ENCODE assay signal across 9 cellular contexts in genomic region chr2:224520064-224520463, GRCh38.
DNase-seq lines count a peak whose midpoint lies in the region; ATAC-seq and TF ChIP-seq lines count a peak whose summit lies in the region.
"Had no signal": no experiment of that assay in that cellular context is flagged by ENCODE, and none has a peak within 500 bp of the region (broad histone marks: within the 10 kb centered on the region; RNA-seq: fewer than 3 reads in every experiment).

No MANE protein-coding gene starts in this region.

- H3K36me3 Mint-ChIP-seq in activated CD8-positive, alpha-beta memory T cell treated with anti-CD3 and anti-CD28 coated beads, Interleukin-2, amount 10 ng/mL, durations not matched to agents 7 days and 5 days = peaks cover 6% of the 10 kb centered on the region

- TF ChIP-seq EP300 in upper lobe of left lung (IDR thresholded peaks at IDR 0.05) = no peak

- no peak overlapping the region for H3K4me3 Mint-ChIP-seq in activated CD8-positive, alpha-beta memory T cell treated with anti-CD3 and anti-CD28 coated beads, Interleukin-2, amount 10 ng/mL, durations not matched to agents 7 days and 5 days

- TF ChIP-seq POLR2A in upper lobe of left lung (IDR thresholded peaks at IDR 0.05) = no peak

- whole genome bisulfite sequencing in upper lobe of left lung, 2 donors = 31 to 33% methylated on average over 1 of the region's 1 CpG

- peak overlapping the region; percentile 76 for H3K27ac Mint-ChIP-seq in activated CD8-positive, alpha-beta memory T cell treated with anti-CD3 and anti-CD28 coated beads, Interleukin-2, amount 10 ng/mL, durations not matched to agents 7 days and 5 days

- H3K9me3 ChIP-seq in WERI-Rb-1 (ENCODE audit: severe bottlenecking) (no peaks in the 10 kb centered on the region), upper lobe of left lung (no peaks in the 10 kb centered on the region)

- H3K27ac ChIP-seq in WERI-Rb-1 = no peak overlapping the region
- H3K27ac ChIP-seq in upper lobe of left lung = peak overlapping the region in 1 of 4 donors; percentile 19
- H3K27ac ChIP-seq: cardiac muscle cell had no signal

- peak; percentile 49 for ATAC-seq in activated CD8-positive, alpha-beta memory T cell treated with anti-CD3 and anti-CD28 coated beads, Interleukin-2, amount 10 ng/mL, durations not matched to agents 7 days and 5 days
- peak; percentile 73 for ATAC-seq in HG02852 (IDR thresholded peaks at IDR 0.05; ENCODE audit: unreplicated experiment)
- no peak for ATAC-seq in upper lobe of left lung (ENCODE audit: low FRiP score in 2 of 2)

- no peaks in the 10 kb centered on the region for H3K36me3 ChIP-seq in WERI-Rb-1
- H3K36me3 ChIP-seq in upper lobe of left lung = no peaks in the 10 kb centered on the region
- H3K36me3 ChIP-seq: cardiac muscle cell had no signal

- no peaks in the 10 kb centered on the region for H3K9me3 Mint-ChIP-seq in activated CD8-positive, alpha-beta memory T cell treated with anti-CD3 and anti-CD28 coated beads, Interleukin-2, amount 10 ng/mL, durations not matched to agents 7 days and 5 days (ENCODE audit: low read depth)

- TF ChIP-seq CTCF in WERI-Rb-1 (IDR thresholded peaks at IDR 0.05; ENCODE audit: low read depth, low read length) (no peak), upper lobe of left lung (IDR thresholded peaks at IDR 0.05) (no peak)

- CTCF ChIA-PET in activated CD8-positive, alpha-beta memory T cell treated with anti-CD3 and anti-CD28 coated beads, Interleukin-2, amount 10 ng/mL, durations not matched to agents 7 days and 5 days (lab: Charles Lee) = interaction anchor here (0.7 to 1.3 kb wide), 4 partner anchors 9 to 48 kb away, joined by 3 read pairs; no protein-coding TSS in a partner anchor

- no peak overlapping the region for H3K4me3 ChIP-seq in WERI-Rb-1 (ENCODE audit: low read depth, low read length)
- no peak overlapping the region for H3K4me3 ChIP-seq in upper lobe of left lung
- H3K4me3 ChIP-seq: cardiac muscle cell had no signal

- H3K27me3 ChIP-seq in WERI-Rb-1 (ENCODE audit: insufficient read depth, low read depth, severe bottlenecking) = no peaks in the 10 kb centered on the region
- no peaks in the 10 kb centered on the region for H3K27me3 ChIP-seq in upper lobe of left lung
- H3K27me3 ChIP-seq: cardiac muscle cell had no signal

- peaks cover 39 to 62% (median 45%) of the 10 kb centered on the region in 4 donors for H3K4me1 ChIP-seq in upper lobe of left lung

- DNase-seq in activated CD8-positive, alpha-beta memory T cell treated with anti-CD3 and anti-CD28 coated beads, Interleukin-2, amount 10 ng/mL, durations not matched to agents 7 days and 5 days = peak; percentile 79
- no peak for DNase-seq in activated CD8-positive, alpha-beta memory T cell treated with anti-CD3 and anti-CD28 coated beads for 24 hours
- DNase-seq in RPMI7951 (ENCODE audit: low read depth) (peak; percentile 39), glomerular visceral epithelial cell (ENCODE audit: extremely low spot score) (peak; percentile 30), nucleus accumbens (lab: John Stamatoyannopoulos, UW) (no peak), WERI-Rb-1 (no peak), upper lobe of left lung (no peak)

- no peaks in the 10 kb centered on the region for H3K27me3 Mint-ChIP-seq in activated CD8-positive, alpha-beta memory T cell treated with anti-CD3 and anti-CD28 coated beads, Interleukin-2, amount 10 ng/mL, durations not matched to agents 7 days and 5 days

- H3K4me1 Mint-ChIP-seq in activated CD8-positive, alpha-beta memory T cell treated with anti-CD3 and anti-CD28 coated beads, Interleukin-2, amount 10 ng/mL, durations not matched to agents 7 days and 5 days = peaks cover 47% of the 10 kb centered on the region

Comparison
In these comparisons a context has a peak if more than half of its experiments do, and no peak if none do; other contexts are left out.
1. DNase-seq: peak in activated CD8-positive, alpha-beta memory T cell treated with anti-CD3 and anti-CD28 coated beads, Interleukin-2, amount 10 ng/mL, durations not matched to agents 7 days and 5 days (single experiment), RPMI7951 (single experiment) and glomerular visceral epithelial cell (single experiment); none in activated CD8-positive, alpha-beta memory T cell treated with anti-CD3 and anti-CD28 coated beads for 24 hours (single experiment), nucleus accumbens (0 of 56), WERI-Rb-1 (single experiment) and upper lobe of left lung (0 of 2).
2. ATAC-seq: peak in activated CD8-positive, alpha-beta memory T cell treated with anti-CD3 and anti-CD28 coated beads, Interleukin-2, amount 10 ng/mL, durations not matched to agents 7 days and 5 days (single experiment) and HG02852 (single experiment); none in upper lobe of left lung (0 of 2).